Comparison of ENCODE assay signal across 1 cellular context in the genomic region with DNA sequence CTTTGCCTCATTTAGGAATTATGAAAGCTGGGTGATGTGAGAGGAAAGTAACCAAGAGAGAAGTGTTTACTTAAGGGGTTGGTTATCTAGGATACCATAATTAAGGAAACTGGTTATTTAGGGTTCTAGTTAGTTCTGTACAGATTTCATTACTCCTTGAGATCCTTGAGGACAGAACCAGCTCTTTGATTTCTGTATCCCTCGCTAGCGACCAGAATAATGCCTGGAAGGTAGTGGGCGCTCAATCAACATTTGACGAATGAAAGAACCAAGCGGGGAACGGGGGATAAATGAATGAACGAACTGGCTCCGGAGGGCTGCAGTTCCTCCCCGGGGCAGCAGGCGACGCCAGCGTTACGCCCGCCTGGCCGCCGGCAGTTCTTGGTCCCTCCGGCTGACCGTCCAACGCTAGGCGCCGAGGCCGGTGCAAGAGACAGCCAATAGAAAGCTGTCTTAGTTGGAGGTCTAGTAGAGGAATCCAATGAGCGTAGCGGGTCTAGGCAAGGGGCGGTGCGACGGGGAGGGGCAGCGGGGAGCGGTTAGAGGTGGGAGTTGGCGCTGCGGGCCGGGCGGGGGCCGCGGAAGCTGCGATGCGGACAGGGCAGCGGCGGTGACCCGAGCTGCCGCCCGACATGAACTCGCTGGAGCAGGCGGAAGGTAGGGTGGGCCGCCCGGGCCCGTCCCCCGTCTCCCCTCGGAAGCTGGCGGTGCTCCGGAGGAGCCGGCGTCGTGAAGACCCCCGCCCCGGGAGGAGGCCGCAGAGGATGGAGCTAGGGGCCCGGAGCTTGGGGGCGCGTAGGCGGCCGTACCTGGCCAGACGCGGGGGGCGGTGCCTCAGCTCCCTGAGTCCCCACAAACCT.
TF ChIP-seq lines count a peak whose summit lies in the region.

A gene with protein sequence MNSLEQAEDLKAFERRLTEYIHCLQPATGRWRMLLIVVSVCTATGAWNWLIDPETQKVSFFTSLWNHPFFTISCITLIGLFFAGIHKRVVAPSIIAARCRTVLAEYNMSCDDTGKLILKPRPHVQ (plus strand): TSS at position 542 of the 860 bp plus-strand sequence. CDS start 91 bp downstream, at position 633.

TF ChIP-seq in GM12878, 131 proteins besides CTCF, POLR2A, EP300 and RAD21 (continued from another document and continues in another):
- TF ChIP-seq, protein P1, sequence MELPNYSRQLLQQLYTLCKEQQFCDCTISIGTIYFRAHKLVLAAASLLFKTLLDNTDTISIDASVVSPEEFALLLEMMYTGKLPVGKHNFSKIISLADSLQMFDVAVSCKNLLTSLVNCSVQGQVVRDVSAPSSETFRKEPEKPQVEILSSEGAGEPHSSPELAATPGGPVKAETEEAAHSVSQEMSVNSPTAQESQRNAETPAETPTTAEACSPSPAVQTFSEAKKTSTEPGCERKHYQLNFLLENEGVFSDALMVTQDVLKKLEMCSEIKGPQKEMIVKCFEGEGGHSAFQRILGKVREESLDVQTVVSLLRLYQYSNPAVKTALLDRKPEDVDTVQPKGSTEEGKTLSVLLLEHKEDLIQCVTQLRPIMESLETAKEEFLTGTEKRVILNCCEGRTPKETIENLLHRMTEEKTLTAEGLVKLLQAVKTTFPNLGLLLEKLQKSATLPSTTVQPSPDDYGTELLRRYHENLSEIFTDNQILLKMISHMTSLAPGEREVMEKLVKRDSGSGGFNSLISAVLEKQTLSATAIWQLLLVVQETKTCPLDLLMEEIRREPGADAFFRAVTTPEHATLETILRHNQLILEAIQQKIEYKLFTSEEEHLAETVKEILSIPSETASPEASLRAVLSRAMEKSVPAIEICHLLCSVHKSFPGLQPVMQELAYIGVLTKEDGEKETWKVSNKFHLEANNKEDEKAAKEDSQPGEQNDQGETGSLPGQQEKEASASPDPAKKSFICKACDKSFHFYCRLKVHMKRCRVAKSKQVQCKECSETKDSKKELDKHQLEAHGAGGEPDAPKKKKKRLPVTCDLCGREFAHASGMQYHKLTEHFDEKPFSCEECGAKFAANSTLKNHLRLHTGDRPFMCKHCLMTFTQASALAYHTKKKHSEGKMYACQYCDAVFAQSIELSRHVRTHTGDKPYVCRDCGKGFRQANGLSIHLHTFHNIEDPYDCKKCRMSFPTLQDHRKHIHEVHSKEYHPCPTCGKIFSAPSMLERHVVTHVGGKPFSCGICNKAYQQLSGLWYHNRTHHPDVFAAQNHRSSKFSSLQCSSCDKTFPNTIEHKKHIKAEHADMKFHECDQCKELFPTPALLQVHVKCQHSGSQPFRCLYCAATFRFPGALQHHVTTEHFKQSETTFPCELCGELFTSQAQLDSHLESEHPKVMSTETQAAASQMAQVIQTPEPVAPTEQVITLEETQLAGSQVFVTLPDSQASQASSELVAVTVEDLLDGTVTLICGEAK (IDR thresholded peaks at IDR 0.05; ENCODE audit: borderline replicate concordance): peak; percentile 27; the same call in 1 of the 2 replicates
- TF ChIP-seq, protein P2, sequence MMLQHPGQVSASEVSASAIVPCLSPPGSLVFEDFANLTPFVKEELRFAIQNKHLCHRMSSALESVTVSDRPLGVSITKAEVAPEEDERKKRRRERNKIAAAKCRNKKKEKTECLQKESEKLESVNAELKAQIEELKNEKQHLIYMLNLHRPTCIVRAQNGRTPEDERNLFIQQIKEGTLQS (IDR thresholded peaks at IDR 0.05; ENCODE audit: borderline replicate concordance, extremely low read depth, low read depth, low read length): no peak
- TF ChIP-seq ZNF217 (IDR thresholded peaks at IDR 0.05): 0 out of 2 replicates have a peak, but pooled peaks have one; percentile 39
- peak; percentile 62; the same call in 1 of the 2 replicates for TF ChIP-seq CBX5 (IDR thresholded peaks at IDR 0.05; ENCODE audit: low read depth)
- TF ChIP-seq, protein P3, sequence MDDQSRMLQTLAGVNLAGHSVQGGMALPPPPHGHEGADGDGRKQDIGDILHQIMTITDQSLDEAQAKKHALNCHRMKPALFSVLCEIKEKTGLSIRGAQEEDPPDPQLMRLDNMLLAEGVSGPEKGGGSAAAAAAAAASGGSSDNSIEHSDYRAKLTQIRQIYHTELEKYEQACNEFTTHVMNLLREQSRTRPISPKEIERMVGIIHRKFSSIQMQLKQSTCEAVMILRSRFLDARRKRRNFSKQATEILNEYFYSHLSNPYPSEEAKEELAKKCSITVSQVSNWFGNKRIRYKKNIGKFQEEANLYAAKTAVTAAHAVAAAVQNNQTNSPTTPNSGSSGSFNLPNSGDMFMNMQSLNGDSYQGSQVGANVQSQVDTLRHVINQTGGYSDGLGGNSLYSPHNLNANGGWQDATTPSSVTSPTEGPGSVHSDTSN (IDR thresholded peaks at IDR 0.05; ENCODE audit: insufficient replicate concordance, low read depth, low read length): peak; percentile 9
- peak; percentile 92 for TF ChIP-seq NR2F1 (conservative IDR thresholded peaks at IDR 0.05)
- TF ChIP-seq ZNF687 (IDR thresholded peaks at IDR 0.05): no peak
- peak; percentile 85 for TF ChIP-seq YY1 (IDR thresholded peaks at IDR 0.05; ENCODE audit: low read depth, low read length)
- TF ChIP-seq RAD51 (IDR thresholded peaks at IDR 0.05): no peak
- no peak; the same call in none of the 2 replicates for TF ChIP-seq RUNX3 (IDR thresholded peaks at IDR 0.05; ENCODE audit: low read length)
- TF ChIP-seq STAT1 (conservative IDR thresholded peaks at IDR 0.05): no peak; the same call in 1 of the 2 replicates
- TF ChIP-seq, protein P4, sequence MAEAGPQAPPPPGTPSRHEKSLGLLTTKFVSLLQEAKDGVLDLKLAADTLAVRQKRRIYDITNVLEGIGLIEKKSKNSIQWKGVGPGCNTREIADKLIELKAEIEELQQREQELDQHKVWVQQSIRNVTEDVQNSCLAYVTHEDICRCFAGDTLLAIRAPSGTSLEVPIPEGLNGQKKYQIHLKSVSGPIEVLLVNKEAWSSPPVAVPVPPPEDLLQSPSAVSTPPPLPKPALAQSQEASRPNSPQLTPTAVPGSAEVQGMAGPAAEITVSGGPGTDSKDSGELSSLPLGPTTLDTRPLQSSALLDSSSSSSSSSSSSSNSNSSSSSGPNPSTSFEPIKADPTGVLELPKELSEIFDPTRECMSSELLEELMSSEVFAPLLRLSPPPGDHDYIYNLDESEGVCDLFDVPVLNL (IDR thresholded peaks at IDR 0.05; ENCODE audit: low read depth, low read length): no peak
- TF ChIP-seq SUPT20H (IDR thresholded peaks at IDR 0.05; ENCODE audit: borderline replicate concordance, control insufficient read depth, low read depth, low read length): no peak
- no peak for TF ChIP-seq KDM1A (IDR thresholded peaks at IDR 0.05; ENCODE audit: borderline replicate concordance)
- TF ChIP-seq YBX1 (IDR thresholded peaks at IDR 0.05): no peak
- TF ChIP-seq SUZ12 (IDR thresholded peaks at IDR 0.05; ENCODE audit: unreplicated experiment): no peak
- no peak for TF ChIP-seq USF1 (IDR thresholded peaks at IDR 0.05; ENCODE audit: borderline replicate concordance, extremely low read length, insufficient read depth, low read depth, low read length)
- TF ChIP-seq ZNF384 (IDR thresholded peaks at IDR 0.05; ENCODE audit: borderline replicate concordance, low read depth, low read length): no peak
- TF ChIP-seq, protein P5, sequence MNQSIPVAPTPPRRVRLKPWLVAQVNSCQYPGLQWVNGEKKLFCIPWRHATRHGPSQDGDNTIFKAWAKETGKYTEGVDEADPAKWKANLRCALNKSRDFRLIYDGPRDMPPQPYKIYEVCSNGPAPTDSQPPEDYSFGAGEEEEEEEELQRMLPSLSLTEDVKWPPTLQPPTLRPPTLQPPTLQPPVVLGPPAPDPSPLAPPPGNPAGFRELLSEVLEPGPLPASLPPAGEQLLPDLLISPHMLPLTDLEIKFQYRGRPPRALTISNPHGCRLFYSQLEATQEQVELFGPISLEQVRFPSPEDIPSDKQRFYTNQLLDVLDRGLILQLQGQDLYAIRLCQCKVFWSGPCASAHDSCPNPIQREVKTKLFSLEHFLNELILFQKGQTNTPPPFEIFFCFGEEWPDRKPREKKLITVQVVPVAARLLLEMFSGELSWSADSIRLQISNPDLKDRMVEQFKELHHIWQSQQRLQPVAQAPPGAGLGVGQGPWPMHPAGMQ (IDR thresholded peaks at IDR 0.05; ENCODE audit: borderline replicate concordance): no peak
- TF ChIP-seq TCF12 (IDR thresholded peaks at IDR 0.05; ENCODE audit: low read depth, low read length): no peak
- TF ChIP-seq EZH2 (IDR thresholded peaks at IDR 0.05; ENCODE audit: borderline replicate concordance, control insufficient read depth, low read depth, low read length): no peak
- TF ChIP-seq ZNF592 (IDR thresholded peaks at IDR 0.05): peak; percentile 35; the same call in 1 of the 2 replicates
- TF ChIP-seq ZNF207 (IDR thresholded peaks at IDR 0.05; ENCODE audit: borderline replicate concordance): peak; percentile 59; the same call in 1 of the 2 replicates
- TF ChIP-seq, protein P6, sequence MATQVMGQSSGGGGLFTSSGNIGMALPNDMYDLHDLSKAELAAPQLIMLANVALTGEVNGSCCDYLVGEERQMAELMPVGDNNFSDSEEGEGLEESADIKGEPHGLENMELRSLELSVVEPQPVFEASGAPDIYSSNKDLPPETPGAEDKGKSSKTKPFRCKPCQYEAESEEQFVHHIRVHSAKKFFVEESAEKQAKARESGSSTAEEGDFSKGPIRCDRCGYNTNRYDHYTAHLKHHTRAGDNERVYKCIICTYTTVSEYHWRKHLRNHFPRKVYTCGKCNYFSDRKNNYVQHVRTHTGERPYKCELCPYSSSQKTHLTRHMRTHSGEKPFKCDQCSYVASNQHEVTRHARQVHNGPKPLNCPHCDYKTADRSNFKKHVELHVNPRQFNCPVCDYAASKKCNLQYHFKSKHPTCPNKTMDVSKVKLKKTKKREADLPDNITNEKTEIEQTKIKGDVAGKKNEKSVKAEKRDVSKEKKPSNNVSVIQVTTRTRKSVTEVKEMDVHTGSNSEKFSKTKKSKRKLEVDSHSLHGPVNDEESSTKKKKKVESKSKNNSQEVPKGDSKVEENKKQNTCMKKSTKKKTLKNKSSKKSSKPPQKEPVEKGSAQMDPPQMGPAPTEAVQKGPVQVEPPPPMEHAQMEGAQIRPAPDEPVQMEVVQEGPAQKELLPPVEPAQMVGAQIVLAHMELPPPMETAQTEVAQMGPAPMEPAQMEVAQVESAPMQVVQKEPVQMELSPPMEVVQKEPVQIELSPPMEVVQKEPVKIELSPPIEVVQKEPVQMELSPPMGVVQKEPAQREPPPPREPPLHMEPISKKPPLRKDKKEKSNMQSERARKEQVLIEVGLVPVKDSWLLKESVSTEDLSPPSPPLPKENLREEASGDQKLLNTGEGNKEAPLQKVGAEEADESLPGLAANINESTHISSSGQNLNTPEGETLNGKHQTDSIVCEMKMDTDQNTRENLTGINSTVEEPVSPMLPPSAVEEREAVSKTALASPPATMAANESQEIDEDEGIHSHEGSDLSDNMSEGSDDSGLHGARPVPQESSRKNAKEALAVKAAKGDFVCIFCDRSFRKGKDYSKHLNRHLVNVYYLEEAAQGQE (IDR thresholded peaks at IDR 0.05; ENCODE audit: low read depth, low read length): no peak
- TF ChIP-seq LARP7 (IDR thresholded peaks at IDR 0.05): peak; percentile 84
